Comparison of ENCODE assay signal across 11 cellular contexts in the genomic region with DNA sequence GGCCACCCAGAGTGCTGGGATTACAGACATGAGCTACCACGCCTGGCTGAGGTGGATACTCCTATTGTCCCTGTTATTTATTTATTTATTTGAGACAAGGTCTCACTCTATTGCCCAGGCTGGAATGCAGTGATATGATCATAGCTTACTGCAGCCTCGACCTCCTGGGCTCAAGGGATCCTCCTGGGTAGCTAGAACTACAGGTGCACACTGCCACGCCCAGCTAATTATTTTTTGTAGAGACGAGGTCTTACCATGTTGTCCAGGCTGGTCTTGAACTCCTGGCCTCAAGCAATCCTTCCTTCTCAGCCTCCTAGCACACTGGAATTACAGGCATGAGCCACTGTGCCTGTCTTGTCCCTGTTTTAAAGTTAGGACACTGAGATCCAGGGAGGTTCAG. TPM values are rescaled to one million over a fixed set of nuclear protein-coding genes. Genes with fewer than 3 reads are reported as not detected.
DNase-seq lines count a peak whose midpoint lies in the region; ATAC-seq and TF ChIP-seq lines count a peak whose summit lies in the region.
"Had no signal": no experiment of that assay in that cellular context is flagged by ENCODE, and none has a peak within 500 bp of the region (broad histone marks: within the 10 kb centered on the region; RNA-seq: fewer than 3 reads in every experiment).

No MANE protein-coding gene starts in this region.

- DNase-seq in heart right ventricle: no peak
- DNase-seq in Right ventricle myocardium inferior (ENCODE audit: missing footprints): no peak
- peak; percentile 70 for DNase-seq in RPMI8226
- no peak for DNase-seq in effector memory CD4-positive, alpha-beta T cell
- no peak for DNase-seq in transverse colon
- no peak for DNase-seq in NCI-H187 treated with DMSO at 0.1 percent for 48 hours (lab: John Stamatoyannopoulos, UW)
- DNase-seq in HAP-1 (ENCODE audit: low spot score in 2 of 2): no peak
- no peak for DNase-seq in cerebellar nuclear complex (lab: John Stamatoyannopoulos, UW)
- DNase-seq: activated CD4-positive, CD25-positive, alpha-beta regulatory T cell; stimulated activated CD4-positive, alpha-beta T cell treated with anti-CD3 and anti-CD28 coated beads, Interleukin-2, amount 100 ng/mL, for 24 hours had no signal

- H3K27ac ChIP-seq in heart right ventricle (peak overlapping the region in 9 of 10 donors; percentile 78 to 89 (median 81)), transverse colon (peak overlapping the region; percentile 81 to 90 (median 86))
- H3K27ac ChIP-seq in effector memory CD4-positive, alpha-beta T cell (ENCODE audit: insufficient read depth, low read length, poor library complexity, severe bottlenecking): peak overlapping the region; percentile 68

- intact Hi-C loops in heart right ventricle (cut with DNase I) (no loop called here), Right ventricle myocardium inferior (cut with DNase I) (loop anchor here (5.0 kb wide), 1 partner anchor 69 kb away; the partner anchor contains the start of gene MAN1C1), transverse colon (cut with DNase I; ENCODE audit: low total_unique reads) (no loop called here)

- no peak for TF ChIP-seq CTCF in heart right ventricle (IDR thresholded peaks at IDR 0.05)
- TF ChIP-seq CTCF in transverse colon (IDR thresholded peaks at IDR 0.05): no peak

- TF ChIP-seq EP300 in transverse colon (IDR thresholded peaks at IDR 0.05; ENCODE audit: low read depth): no peak

- no peak for ATAC-seq in heart right ventricle
- no peak for ATAC-seq in Right ventricle myocardium inferior

- H3K27me3 ChIP-seq in heart right ventricle (no peaks in the 10 kb centered on the region), transverse colon (no peaks in the 10 kb centered on the region), HAP-1 (ENCODE audit: low read depth) (no peaks in the 10 kb centered on the region)
- H3K27me3 ChIP-seq in effector memory CD4-positive, alpha-beta T cell (replicated peaks; ENCODE audit: control insufficient read depth, insufficient read depth, low read length, poor library complexity, severe bottlenecking): no peaks in the 10 kb centered on the region
- H3K27me3 ChIP-seq: breast epithelium had no signal

- in situ Hi-C loops in transverse colon (cut with MboI; ENCODE audit: low pct_ligation_motif_present in 1 of 4, low pct_unique_long_range_greater_than_20kb in 1 of 4, low sequenced_read_pairs in 3 of 4) (no loop called here), HAP-1 (cut with MboI; ENCODE audit: low sequenced_read_pairs) (no loop called here)

- H3K4me3 ChIP-seq in heart right ventricle (no peak overlapping the region), transverse colon (no peak overlapping the region), HAP-1 (no peak overlapping the region)
- peak overlapping the region; percentile 9 for H3K4me3 ChIP-seq in effector memory CD4-positive, alpha-beta T cell (ENCODE audit: insufficient read depth, low read depth, low read length, poor library complexity, severe bottlenecking)

- 88 to 89% methylated on average over 4 of the region's 4 CpGs for WGBS in heart right ventricle, 2 donors
- 20 to 54% methylated on average over 1 to 4 of the region's 4 CpGs for WGBS in transverse colon (ENCODE audit: low coverage in 1 of 2), 2 donors

- H3K4me1 ChIP-seq in heart right ventricle (peaks cover 33 to 97% (median 74%) of the 10 kb centered on the region in 9 donors), transverse colon (peaks cover 37 to 57% (median 46%) of the 10 kb centered on the region in 4 donors), HAP-1 (peaks cover 5% of the 10 kb centered on the region)
- peaks cover 85% of the 10 kb centered on the region for H3K4me1 ChIP-seq in effector memory CD4-positive, alpha-beta T cell (ENCODE audit: control insufficient read depth, insufficient read depth, low read length, poor library complexity, severe bottlenecking)

- no peak for TF ChIP-seq POLR2A in transverse colon (IDR thresholded peaks at IDR 0.05)

- H3K36me3 ChIP-seq in heart right ventricle (no peaks in the 10 kb centered on the region), transverse colon (no peaks in the 10 kb centered on the region), HAP-1 (replicated peaks) (no peaks in the 10 kb centered on the region)
- no peaks in the 10 kb centered on the region for H3K36me3 ChIP-seq in effector memory CD4-positive, alpha-beta T cell (ENCODE audit: control insufficient read depth, insufficient read depth, low read length)
- H3K36me3 ChIP-seq: breast epithelium had no signal

- H3K9me3 ChIP-seq in heart right ventricle (no peaks in the 10 kb centered on the region), transverse colon (no peaks in the 10 kb centered on the region), HAP-1 (no peaks in the 10 kb centered on the region)
- H3K9me3 ChIP-seq in effector memory CD4-positive, alpha-beta T cell (ENCODE audit: control insufficient read depth, low read length): no peaks in the 10 kb centered on the region
- H3K9me3 ChIP-seq: breast epithelium had no signal

RNA-seq across cellular contexts. Expression of gene LDLRAP1, which starts 5.2 kb away (rescaled TPM):
- total RNA-seq in heart right ventricle (10 to 100 TPM in 6 of 10 donors, 1 to 10 TPM in 4; 8.5 to 16.1 (median 11.6) TPM), Right ventricle myocardium inferior (12.3 TPM), transverse colon (10 to 100 TPM; 24.9 to 75.6 (median 37.8) TPM)
- polyA plus RNA-seq in heart right ventricle: 10 to 100 TPM in 1 of 2 donors, 1 to 10 TPM in 1; 9.9 to 10.5 TPM
